1 cellular context compared by ENCODE assay signal in the genomic region with DNA sequence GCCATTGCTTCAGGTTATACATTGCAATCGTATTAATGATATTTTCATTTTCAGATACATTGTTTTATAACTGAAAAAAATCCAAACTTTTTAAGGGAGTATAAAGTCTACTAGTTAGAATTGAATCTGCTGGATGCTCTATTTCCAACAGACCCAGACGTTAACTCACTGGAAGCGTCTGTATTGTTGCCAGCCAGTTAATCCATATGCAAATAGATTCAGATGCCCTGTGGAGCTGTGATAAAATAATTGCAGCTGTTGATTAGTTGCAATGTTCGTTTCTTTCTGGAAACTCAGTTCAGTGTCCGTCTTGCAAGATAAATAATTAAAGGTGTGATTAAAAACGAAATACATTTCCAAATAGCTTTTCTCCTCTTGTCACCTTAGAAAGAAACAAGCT.
TF ChIP-seq lines count a peak whose summit lies in the region.

No MANE protein-coding gene starts in this region.

TF ChIP-seq in A549, 52 proteins besides CTCF, POLR2A, EP300 and RAD21 (continued from another document):
- TF ChIP-seq, protein P1, sequence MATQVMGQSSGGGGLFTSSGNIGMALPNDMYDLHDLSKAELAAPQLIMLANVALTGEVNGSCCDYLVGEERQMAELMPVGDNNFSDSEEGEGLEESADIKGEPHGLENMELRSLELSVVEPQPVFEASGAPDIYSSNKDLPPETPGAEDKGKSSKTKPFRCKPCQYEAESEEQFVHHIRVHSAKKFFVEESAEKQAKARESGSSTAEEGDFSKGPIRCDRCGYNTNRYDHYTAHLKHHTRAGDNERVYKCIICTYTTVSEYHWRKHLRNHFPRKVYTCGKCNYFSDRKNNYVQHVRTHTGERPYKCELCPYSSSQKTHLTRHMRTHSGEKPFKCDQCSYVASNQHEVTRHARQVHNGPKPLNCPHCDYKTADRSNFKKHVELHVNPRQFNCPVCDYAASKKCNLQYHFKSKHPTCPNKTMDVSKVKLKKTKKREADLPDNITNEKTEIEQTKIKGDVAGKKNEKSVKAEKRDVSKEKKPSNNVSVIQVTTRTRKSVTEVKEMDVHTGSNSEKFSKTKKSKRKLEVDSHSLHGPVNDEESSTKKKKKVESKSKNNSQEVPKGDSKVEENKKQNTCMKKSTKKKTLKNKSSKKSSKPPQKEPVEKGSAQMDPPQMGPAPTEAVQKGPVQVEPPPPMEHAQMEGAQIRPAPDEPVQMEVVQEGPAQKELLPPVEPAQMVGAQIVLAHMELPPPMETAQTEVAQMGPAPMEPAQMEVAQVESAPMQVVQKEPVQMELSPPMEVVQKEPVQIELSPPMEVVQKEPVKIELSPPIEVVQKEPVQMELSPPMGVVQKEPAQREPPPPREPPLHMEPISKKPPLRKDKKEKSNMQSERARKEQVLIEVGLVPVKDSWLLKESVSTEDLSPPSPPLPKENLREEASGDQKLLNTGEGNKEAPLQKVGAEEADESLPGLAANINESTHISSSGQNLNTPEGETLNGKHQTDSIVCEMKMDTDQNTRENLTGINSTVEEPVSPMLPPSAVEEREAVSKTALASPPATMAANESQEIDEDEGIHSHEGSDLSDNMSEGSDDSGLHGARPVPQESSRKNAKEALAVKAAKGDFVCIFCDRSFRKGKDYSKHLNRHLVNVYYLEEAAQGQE (IDR thresholded peaks at IDR 0.05) = no peak
- no peak for TF ChIP-seq HOXB13 (CRISPR knock-in tag; IDR thresholded peaks at IDR 0.05; ENCODE audit: low read depth)
- no peak for TF ChIP-seq CBX8 (IDR thresholded peaks at IDR 0.05)
- TF ChIP-seq HEYL (CRISPR knock-in tag; IDR thresholded peaks at IDR 0.05) = no peak
- no peak for TF ChIP-seq FOSL2 (IDR thresholded peaks at IDR 0.05)
- TF ChIP-seq FOSL2 (CRISPR knock-in tag; IDR thresholded peaks at IDR 0.05) = no peak
- TF ChIP-seq PHF8 (IDR thresholded peaks at IDR 0.05; ENCODE audit: borderline replicate concordance, low read depth) = no peak
TF ChIP-seq in A549: peak in this region for 0.
